1 cellular context compared by ENCODE assay signal in the genomic region with DNA sequence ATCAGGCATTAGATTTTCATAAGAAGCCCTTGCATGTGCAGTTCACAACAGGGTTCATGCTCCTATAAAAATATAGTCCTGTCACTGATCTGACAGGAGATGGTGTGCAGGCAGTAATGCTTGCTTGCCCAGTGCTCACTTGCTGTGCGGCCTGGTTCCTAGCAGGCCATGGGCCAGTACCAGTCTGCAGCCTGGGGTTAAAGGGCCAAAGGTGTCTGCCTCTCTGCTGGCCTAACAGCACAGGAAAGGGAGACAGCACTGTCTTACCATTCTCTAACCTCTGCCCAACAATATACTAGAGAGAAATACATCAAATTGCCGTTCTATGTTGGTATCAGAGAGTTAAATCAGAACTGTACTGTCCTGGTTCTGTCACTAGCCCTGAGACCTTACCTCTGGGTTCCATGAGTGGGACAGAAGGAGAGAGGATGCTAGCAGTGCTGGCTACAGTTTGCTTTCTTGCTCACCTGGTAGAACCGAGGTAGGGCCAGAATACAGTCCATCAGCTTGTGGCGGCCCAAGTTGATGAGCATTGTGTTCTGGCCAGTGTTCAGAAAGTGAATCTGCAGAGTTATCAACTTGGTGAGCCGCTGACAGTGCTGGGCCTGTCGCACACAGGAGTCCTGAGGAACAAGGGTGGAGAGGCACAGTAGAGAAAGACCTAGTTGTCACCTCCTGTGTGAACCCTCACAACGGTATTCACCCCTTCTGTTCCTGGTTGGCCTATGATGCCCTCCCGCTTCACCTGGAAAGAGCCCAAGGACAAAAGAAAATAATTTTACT.
A peak's percentile ranks its signal among the peaks of the same experiment; 100 is the strongest.
TF ChIP-seq lines count a peak whose summit lies in the region.

No MANE protein-coding gene starts in this region.

TF ChIP-seq in K562, 482 proteins besides CTCF, POLR2A, EP300 and RAD21 (continued from another document and continues in another):
- TF ChIP-seq, protein P1, sequence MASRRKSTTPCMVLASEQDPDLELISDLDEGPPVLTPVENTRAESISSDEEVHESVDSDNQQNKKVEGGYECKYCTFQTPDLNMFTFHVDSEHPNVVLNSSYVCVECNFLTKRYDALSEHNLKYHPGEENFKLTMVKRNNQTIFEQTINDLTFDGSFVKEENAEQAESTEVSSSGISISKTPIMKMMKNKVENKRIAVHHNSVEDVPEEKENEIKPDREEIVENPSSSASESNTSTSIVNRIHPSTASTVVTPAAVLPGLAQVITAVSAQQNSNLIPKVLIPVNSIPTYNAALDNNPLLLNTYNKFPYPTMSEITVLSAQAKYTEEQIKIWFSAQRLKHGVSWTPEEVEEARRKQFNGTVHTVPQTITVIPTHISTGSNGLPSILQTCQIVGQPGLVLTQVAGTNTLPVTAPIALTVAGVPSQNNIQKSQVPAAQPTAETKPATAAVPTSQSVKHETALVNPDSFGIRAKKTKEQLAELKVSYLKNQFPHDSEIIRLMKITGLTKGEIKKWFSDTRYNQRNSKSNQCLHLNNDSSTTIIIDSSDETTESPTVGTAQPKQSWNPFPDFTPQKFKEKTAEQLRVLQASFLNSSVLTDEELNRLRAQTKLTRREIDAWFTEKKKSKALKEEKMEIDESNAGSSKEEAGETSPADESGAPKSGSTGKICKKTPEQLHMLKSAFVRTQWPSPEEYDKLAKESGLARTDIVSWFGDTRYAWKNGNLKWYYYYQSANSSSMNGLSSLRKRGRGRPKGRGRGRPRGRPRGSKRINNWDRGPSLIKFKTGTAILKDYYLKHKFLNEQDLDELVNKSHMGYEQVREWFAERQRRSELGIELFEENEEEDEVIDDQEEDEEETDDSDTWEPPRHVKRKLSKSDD (conservative IDR thresholded peaks at IDR 0.05; ENCODE audit: low read length), result no peak
- TF ChIP-seq FOXK1 (CRISPR knock-in tag; IDR thresholded peaks at IDR 0.05; ENCODE audit: borderline replicate concordance), result no peak
- no peak for TF ChIP-seq SMARCA4 (IDR thresholded peaks at IDR 0.05)
- TF ChIP-seq, protein P2, sequence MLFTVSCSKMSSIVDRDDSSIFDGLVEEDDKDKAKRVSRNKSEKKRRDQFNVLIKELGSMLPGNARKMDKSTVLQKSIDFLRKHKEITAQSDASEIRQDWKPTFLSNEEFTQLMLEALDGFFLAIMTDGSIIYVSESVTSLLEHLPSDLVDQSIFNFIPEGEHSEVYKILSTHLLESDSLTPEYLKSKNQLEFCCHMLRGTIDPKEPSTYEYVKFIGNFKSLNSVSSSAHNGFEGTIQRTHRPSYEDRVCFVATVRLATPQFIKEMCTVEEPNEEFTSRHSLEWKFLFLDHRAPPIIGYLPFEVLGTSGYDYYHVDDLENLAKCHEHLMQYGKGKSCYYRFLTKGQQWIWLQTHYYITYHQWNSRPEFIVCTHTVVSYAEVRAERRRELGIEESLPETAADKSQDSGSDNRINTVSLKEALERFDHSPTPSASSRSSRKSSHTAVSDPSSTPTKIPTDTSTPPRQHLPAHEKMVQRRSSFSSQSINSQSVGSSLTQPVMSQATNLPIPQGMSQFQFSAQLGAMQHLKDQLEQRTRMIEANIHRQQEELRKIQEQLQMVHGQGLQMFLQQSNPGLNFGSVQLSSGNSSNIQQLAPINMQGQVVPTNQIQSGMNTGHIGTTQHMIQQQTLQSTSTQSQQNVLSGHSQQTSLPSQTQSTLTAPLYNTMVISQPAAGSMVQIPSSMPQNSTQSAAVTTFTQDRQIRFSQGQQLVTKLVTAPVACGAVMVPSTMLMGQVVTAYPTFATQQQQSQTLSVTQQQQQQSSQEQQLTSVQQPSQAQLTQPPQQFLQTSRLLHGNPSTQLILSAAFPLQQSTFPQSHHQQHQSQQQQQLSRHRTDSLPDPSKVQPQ (CRISPR knock-in tag; IDR thresholded peaks at IDR 0.05; ENCODE audit: borderline replicate concordance), result no peak
- TF ChIP-seq, protein P3, sequence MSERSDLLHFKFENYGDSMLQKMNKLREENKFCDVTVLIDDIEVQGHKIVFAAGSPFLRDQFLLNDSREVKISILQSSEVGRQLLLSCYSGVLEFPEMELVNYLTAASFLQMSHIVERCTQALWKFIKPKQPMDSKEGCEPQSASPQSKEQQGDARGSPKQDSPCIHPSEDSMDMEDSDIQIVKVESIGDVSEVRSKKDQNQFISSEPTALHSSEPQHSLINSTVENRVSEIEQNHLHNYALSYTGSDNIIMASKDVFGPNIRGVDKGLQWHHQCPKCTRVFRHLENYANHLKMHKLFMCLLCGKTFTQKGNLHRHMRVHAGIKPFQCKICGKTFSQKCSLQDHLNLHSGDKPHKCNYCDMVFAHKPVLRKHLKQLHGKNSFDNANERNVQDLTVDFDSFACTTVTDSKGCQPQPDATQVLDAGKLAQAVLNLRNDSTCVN (CRISPR knock-in tag; IDR thresholded peaks at IDR 0.05), result no peak
- no peak for TF ChIP-seq HDGF (IDR thresholded peaks at IDR 0.05)
- TF ChIP-seq NCOA4 (IDR thresholded peaks at IDR 0.05; ENCODE audit: partially characterized antibody), result no peak
- TF ChIP-seq, protein P4, sequence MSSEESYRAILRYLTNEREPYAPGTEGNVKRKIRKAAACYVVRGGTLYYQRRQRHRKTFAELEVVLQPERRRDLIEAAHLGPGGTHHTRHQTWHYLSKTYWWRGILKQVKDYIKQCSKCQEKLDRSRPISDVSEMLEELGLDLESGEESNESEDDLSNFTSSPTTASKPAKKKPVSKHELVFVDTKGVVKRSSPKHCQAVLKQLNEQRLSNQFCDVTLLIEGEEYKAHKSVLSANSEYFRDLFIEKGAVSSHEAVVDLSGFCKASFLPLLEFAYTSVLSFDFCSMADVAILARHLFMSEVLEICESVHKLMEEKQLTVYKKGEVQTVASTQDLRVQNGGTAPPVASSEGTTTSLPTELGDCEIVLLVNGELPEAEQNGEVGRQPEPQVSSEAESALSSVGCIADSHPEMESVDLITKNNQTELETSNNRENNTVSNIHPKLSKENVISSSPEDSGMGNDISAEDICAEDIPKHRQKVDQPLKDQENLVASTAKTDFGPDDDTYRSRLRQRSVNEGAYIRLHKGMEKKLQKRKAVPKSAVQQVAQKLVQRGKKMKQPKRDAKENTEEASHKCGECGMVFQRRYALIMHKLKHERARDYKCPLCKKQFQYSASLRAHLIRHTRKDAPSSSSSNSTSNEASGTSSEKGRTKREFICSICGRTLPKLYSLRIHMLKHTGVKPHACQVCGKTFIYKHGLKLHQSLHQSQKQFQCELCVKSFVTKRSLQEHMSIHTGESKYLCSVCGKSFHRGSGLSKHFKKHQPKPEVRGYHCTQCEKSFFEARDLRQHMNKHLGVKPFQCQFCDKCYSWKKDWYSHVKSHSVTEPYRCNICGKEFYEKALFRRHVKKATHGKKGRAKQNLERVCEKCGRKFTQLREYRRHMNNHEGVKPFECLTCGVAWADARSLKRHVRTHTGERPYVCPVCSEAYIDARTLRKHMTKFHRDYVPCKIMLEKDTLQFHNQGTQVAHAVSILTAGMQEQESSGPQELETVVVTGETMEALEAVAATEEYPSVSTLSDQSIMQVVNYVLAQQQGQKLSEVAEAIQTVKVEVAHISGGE (CRISPR knock-in tag; IDR thresholded peaks at IDR 0.05), result no peak
- no peak for TF ChIP-seq SRF (CRISPR knock-in tag; IDR thresholded peaks at IDR 0.05)
- TF ChIP-seq MAFF (IDR thresholded peaks at IDR 0.05; ENCODE audit: low read length), result no peak
- TF ChIP-seq, protein P5, sequence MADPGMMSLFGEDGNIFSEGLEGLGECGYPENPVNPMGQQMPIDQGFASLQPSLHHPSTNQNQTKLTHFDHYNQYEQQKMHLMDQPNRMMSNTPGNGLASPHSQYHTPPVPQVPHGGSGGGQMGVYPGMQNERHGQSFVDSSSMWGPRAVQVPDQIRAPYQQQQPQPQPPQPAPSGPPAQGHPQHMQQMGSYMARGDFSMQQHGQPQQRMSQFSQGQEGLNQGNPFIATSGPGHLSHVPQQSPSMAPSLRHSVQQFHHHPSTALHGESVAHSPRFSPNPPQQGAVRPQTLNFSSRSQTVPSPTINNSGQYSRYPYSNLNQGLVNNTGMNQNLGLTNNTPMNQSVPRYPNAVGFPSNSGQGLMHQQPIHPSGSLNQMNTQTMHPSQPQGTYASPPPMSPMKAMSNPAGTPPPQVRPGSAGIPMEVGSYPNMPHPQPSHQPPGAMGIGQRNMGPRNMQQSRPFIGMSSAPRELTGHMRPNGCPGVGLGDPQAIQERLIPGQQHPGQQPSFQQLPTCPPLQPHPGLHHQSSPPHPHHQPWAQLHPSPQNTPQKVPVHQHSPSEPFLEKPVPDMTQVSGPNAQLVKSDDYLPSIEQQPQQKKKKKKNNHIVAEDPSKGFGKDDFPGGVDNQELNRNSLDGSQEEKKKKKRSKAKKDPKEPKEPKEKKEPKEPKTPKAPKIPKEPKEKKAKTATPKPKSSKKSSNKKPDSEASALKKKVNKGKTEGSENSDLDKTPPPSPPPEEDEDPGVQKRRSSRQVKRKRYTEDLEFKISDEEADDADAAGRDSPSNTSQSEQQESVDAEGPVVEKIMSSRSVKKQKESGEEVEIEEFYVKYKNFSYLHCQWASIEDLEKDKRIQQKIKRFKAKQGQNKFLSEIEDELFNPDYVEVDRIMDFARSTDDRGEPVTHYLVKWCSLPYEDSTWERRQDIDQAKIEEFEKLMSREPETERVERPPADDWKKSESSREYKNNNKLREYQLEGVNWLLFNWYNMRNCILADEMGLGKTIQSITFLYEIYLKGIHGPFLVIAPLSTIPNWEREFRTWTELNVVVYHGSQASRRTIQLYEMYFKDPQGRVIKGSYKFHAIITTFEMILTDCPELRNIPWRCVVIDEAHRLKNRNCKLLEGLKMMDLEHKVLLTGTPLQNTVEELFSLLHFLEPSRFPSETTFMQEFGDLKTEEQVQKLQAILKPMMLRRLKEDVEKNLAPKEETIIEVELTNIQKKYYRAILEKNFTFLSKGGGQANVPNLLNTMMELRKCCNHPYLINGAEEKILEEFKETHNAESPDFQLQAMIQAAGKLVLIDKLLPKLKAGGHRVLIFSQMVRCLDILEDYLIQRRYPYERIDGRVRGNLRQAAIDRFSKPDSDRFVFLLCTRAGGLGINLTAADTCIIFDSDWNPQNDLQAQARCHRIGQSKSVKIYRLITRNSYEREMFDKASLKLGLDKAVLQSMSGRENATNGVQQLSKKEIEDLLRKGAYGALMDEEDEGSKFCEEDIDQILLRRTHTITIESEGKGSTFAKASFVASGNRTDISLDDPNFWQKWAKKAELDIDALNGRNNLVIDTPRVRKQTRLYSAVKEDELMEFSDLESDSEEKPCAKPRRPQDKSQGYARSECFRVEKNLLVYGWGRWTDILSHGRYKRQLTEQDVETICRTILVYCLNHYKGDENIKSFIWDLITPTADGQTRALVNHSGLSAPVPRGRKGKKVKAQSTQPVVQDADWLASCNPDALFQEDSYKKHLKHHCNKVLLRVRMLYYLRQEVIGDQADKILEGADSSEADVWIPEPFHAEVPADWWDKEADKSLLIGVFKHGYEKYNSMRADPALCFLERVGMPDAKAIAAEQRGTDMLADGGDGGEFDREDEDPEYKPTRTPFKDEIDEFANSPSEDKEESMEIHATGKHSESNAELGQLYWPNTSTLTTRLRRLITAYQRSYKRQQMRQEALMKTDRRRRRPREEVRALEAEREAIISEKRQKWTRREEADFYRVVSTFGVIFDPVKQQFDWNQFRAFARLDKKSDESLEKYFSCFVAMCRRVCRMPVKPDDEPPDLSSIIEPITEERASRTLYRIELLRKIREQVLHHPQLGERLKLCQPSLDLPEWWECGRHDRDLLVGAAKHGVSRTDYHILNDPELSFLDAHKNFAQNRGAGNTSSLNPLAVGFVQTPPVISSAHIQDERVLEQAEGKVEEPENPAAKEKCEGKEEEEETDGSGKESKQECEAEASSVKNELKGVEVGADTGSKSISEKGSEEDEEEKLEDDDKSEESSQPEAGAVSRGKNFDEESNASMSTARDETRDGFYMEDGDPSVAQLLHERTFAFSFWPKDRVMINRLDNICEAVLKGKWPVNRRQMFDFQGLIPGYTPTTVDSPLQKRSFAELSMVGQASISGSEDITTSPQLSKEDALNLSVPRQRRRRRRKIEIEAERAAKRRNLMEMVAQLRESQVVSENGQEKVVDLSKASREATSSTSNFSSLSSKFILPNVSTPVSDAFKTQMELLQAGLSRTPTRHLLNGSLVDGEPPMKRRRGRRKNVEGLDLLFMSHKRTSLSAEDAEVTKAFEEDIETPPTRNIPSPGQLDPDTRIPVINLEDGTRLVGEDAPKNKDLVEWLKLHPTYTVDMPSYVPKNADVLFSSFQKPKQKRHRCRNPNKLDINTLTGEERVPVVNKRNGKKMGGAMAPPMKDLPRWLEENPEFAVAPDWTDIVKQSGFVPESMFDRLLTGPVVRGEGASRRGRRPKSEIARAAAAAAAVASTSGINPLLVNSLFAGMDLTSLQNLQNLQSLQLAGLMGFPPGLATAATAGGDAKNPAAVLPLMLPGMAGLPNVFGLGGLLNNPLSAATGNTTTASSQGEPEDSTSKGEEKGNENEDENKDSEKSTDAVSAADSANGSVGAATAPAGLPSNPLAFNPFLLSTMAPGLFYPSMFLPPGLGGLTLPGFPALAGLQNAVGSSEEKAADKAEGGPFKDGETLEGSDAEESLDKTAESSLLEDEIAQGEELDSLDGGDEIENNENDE (IDR thresholded peaks at IDR 0.05; ENCODE audit: low read depth, low read length), result no peak
- TF ChIP-seq DACH1 (IDR thresholded peaks at IDR 0.05; ENCODE audit: partially characterized antibody), result no peak
- no peak for TF ChIP-seq RCOR1 (IDR thresholded peaks at IDR 0.05; ENCODE audit: borderline replicate concordance in 1 of 2, low read depth in 2 of 2, low read length in 2 of 2)
- TF ChIP-seq HSF4 (CRISPR knock-in tag; IDR thresholded peaks at IDR 0.05; ENCODE audit: borderline replicate concordance), result no peak
- no peak for TF ChIP-seq TCF3 (CRISPR knock-in tag; IDR thresholded peaks at IDR 0.05)
- TF ChIP-seq TAL1 (IDR thresholded peaks at IDR 0.05), result no peak
- no peak for TF ChIP-seq ZNF668 (CRISPR knock-in tag; IDR thresholded peaks at IDR 0.05)
- TF ChIP-seq POLR2H (tag; IDR thresholded peaks at IDR 0.05; ENCODE audit: low read depth), result no peak
- TF ChIP-seq, protein P6, sequence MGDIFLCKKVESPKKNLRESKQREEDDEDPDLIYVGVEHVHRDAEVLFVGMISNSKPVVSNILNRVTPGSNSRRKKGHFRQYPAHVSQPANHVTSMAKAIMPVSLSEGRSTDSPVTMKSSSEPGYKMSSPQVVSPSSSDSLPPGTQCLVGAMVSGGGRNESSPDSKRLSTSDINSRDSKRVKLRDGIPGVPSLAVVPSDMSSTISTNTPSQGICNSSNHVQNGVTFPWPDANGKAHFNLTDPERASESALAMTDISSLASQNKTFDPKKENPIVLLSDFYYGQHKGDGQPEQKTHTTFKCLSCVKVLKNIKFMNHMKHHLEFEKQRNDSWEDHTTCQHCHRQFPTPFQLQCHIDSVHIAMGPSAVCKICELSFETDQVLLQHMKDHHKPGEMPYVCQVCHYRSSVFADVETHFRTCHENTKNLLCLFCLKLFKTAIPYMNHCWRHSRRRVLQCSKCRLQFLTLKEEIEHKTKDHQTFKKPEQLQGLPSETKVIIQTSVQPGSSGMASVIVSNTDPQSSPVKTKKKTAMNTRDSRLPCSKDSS (IDR thresholded peaks at IDR 0.05; ENCODE audit: low read depth, partially characterized antibody), result no peak
- TF ChIP-seq POLR2B (IDR thresholded peaks at IDR 0.05; ENCODE audit: low read depth, partially characterized antibody), result peak; percentile 25
- TF ChIP-seq, protein P7, sequence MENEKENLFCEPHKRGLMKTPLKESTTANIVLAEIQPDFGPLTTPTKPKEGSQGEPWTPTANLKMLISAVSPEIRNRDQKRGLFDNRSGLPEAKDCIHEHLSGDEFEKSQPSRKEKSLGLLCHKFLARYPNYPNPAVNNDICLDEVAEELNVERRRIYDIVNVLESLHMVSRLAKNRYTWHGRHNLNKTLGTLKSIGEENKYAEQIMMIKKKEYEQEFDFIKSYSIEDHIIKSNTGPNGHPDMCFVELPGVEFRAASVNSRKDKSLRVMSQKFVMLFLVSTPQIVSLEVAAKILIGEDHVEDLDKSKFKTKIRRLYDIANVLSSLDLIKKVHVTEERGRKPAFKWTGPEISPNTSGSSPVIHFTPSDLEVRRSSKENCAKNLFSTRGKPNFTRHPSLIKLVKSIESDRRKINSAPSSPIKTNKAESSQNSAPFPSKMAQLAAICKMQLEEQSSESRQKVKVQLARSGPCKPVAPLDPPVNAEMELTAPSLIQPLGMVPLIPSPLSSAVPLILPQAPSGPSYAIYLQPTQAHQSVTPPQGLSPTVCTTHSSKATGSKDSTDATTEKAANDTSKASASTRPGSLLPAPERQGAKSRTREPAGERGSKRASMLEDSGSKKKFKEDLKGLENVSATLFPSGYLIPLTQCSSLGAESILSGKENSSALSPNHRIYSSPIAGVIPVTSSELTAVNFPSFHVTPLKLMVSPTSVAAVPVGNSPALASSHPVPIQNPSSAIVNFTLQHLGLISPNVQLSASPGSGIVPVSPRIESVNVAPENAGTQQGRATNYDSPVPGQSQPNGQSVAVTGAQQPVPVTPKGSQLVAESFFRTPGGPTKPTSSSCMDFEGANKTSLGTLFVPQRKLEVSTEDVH (IDR thresholded peaks at IDR 0.05; ENCODE audit: low read depth, partially characterized antibody), result peak; percentile 20
